ENCODE assay signal across 8 cellular contexts in genomic region chr5:74866653-74867162, GRCh38. TPM values are rescaled to one million over a fixed set of nuclear protein-coding genes. Genes with fewer than 3 reads are reported as not detected.
DNase-seq lines count a peak whose midpoint lies in the region; ATAC-seq, FAIRE-seq and TF ChIP-seq lines count a peak whose summit lies in the region.

No MANE protein-coding gene starts in this region.

- FAIRE-seq in endothelial cell of umbilical vein (lab: Jason Lieb, UNC) = no peak

- no peaks in the 10 kb centered on the region for H3K36me3 ChIP-seq in PC-9 (ENCODE audit: low read depth)
- H3K36me3 ChIP-seq in endothelial cell of umbilical vein (ENCODE audit: control insufficient read depth in 2 of 2, extremely low read depth in 1 of 2, insufficient read depth in 2 of 2, low read length in 2 of 2) = no peaks in the 10 kb centered on the region

- H3K9ac ChIP-seq in endothelial cell of umbilical vein (replicated peaks; ENCODE audit: extremely low read depth, insufficient read depth, low read length) = no peak overlapping the region

- dilution Hi-C loops in endothelial cell of umbilical vein (cut with MboI; ENCODE audit: extremely low pct_ligation_motif_present, low sequenced_read_pairs) = no loop called here

- TF ChIP-seq POLR2A in endothelial cell of umbilical vein (IDR thresholded peaks at IDR 0.05; ENCODE audit: low read depth, low read length) = no peak

- H3K4me2 ChIP-seq in PC-9 = peak overlapping the region; percentile 82; the same call in 1 of the 2 replicates
- H3K4me2 ChIP-seq in endothelial cell of umbilical vein (ENCODE audit: insufficient read depth, low read length) = peak overlapping the region; percentile 86

- DNase-seq in PC-9 (no peak), endothelial cell of umbilical vein (ENCODE audit: low read depth, low spot score) (no peak), medulla oblongata (ENCODE audit: extremely low spot score) (no peak), kidney glomerular epithelial cell (lab: John Stamatoyannopoulos, UW) (no peak), SW 1271 (lab: John Stamatoyannopoulos, UW) (no peak)

- H3F3A ChIP-seq in PC-9 (ENCODE audit: insufficient read depth, low read depth) = peaks cover 16% of the 10 kb centered on the region; the same call in 1 of the 2 replicates

- intact Hi-C loops in PC-9 (cut with micrococcal nuclease; ENCODE audit: unreplicated experiment) (loop anchor here (10.0 kb wide), 1 partner anchor 102 kb away; the partner anchor contains the start of genes GFM2 and NSA2), endothelial cell of umbilical vein (cut with micrococcal nuclease) (no loop called here)

- H3K36me3 Mint-ChIP-seq in nephron (ENCODE audit: low read depth) = no peaks in the 10 kb centered on the region

- H3K9me3 Mint-ChIP-seq in nephron = no peaks in the 10 kb centered on the region

- H3K4me3 ChIP-seq in PC-9 (peak overlapping the region; percentile 95; the same call in 1 of the 2 replicates), endothelial cell of umbilical vein (replicated peaks in 1 of 3; ENCODE audit: insufficient read depth in 1 of 3, low read depth in 1 of 3, low read length in 3 of 3) (peak overlapping the region in 1 of 3 experiments; percentile 40)

- H3K79me2 ChIP-seq in PC-9 (ENCODE audit: low read depth) (0 out of 2 replicates have a peak, but pooled peaks cover 3% of the 10 kb centered on the region), endothelial cell of umbilical vein (ENCODE audit: control insufficient read depth, insufficient read depth, low read length) (no peaks in the 10 kb centered on the region)

- ATAC-seq in GM21576 (IDR thresholded peaks at IDR 0.05; ENCODE audit: unreplicated experiment) (peak; percentile 25), GM19324 (IDR thresholded peaks at IDR 0.05; ENCODE audit: low FRiP score, unreplicated experiment) (no peak)

- H3K9me3 ChIP-seq in PC-9 (ENCODE audit: insufficient read depth, low read depth) (no peaks in the 10 kb centered on the region), endothelial cell of umbilical vein (replicated peaks; ENCODE audit: control insufficient read depth, insufficient read depth, low read length) (no peaks in the 10 kb centered on the region)

- H3K9me2 ChIP-seq in PC-9 (ENCODE audit: insufficient read depth) = no peaks in the 10 kb centered on the region

- H3K4me1 ChIP-seq in PC-9 (replicated peaks; ENCODE audit: insufficient read depth) (peaks cover 9% of the 10 kb centered on the region), endothelial cell of umbilical vein (ENCODE audit: control insufficient read depth, extremely low read depth, insufficient read depth, low read length) (peaks cover 11% of the 10 kb centered on the region)

- BruUV-seq in PC-9 (replicated peaks; lab: Mats Ljungman, UMichigan) = no TSS peak
- no TSS peak for BruUV-seq in endothelial cell of umbilical vein (replicated peaks; lab: Mats Ljungman, UMichigan)

- H3K4me1 Mint-ChIP-seq in nephron = peaks cover 12% of the 10 kb centered on the region

- no peaks in the 10 kb centered on the region for H4K20me1 ChIP-seq in PC-9 (ENCODE audit: insufficient read depth)
- H4K20me1 ChIP-seq in endothelial cell of umbilical vein (replicated peaks; ENCODE audit: control insufficient read depth, extremely low read depth, insufficient read depth, low read length) = no peaks in the 10 kb centered on the region

- peak overlapping the region; percentile 87 to 91 (median 89) for H3K4me3 Mint-ChIP-seq in nephron

- H2AFZ ChIP-seq in PC-9 (no peak overlapping the region), endothelial cell of umbilical vein (ENCODE audit: low read depth, low read length) (peak overlapping the region; percentile 94)

- H3K27ac ChIP-seq in PC-9 (no peak overlapping the region), endothelial cell of umbilical vein (ENCODE audit: insufficient read depth, low read depth, low read length) (no peak overlapping the region)

- H3K9me1 ChIP-seq in endothelial cell of umbilical vein (replicated peaks; ENCODE audit: control insufficient read depth, extremely low read depth, insufficient read depth, low read length) = no peaks in the 10 kb centered on the region

- peak overlapping the region; percentile 40 to 83 (median 67) for H3K27ac Mint-ChIP-seq in nephron

- TF ChIP-seq CTCF in PC-9 (conservative IDR thresholded peaks at IDR 0.05) (no peak), endothelial cell of umbilical vein (IDR thresholded peaks at IDR 0.05; ENCODE audit: extremely low read depth in 1 of 2, insufficient read depth in 1 of 2, low read depth in 1 of 2, low read length in 2 of 2) (no peak), nephron (IDR thresholded peaks at IDR 0.05; ENCODE audit: unreplicated experiment in 3 of 3) (no peak)

- peaks cover 41% of the 10 kb centered on the region for H3K27me3 Mint-ChIP-seq in nephron (ENCODE audit: low read depth)

- POLR2A ChIA-PET in PC-9 (lab: Charles Lee; ENCODE audit: unreplicated experiment) = no interaction called here
- POLR2A ChIA-PET in endothelial cell of umbilical vein (lab: Charles Lee) = no interaction called here

- CTCF ChIA-PET in PC-9 (lab: Charles Lee) = no interaction called here
- CTCF ChIA-PET in endothelial cell of umbilical vein (lab: Charles Lee) = interaction anchor here (1.1 kb wide), 1 partner anchor 41 kb away, joined by 3 read pairs; no protein-coding TSS in a partner anchor

- H3K27me3 ChIP-seq in PC-9 (ENCODE audit: insufficient read depth, low read depth) = no peaks in the 10 kb centered on the region
- H3K27me3 ChIP-seq in endothelial cell of umbilical vein (ENCODE audit: control insufficient read depth in 2 of 2, insufficient read depth in 2 of 2, low read length in 2 of 2) = peaks cover 23 to 34% of the 10 kb centered on the region in 2 experiments

TF ChIP-seq in endothelial cell of umbilical vein, 7 proteins besides CTCF, POLR2A, EP300 and RAD21:
- TF ChIP-seq FOS (IDR thresholded peaks at IDR 0.05; ENCODE audit: borderline replicate concordance, insufficient read depth, low read length) (no peak), EZH2 (IDR thresholded peaks at IDR 0.05; ENCODE audit: borderline replicate concordance, low read depth, low read length, severe bottlenecking) (peak; percentile 61)

RNA-seq across cellular contexts. Expression of gene FAM169A, which starts 0.5 kb away (rescaled TPM):
- total RNA-seq in PC-9 (2021) (2.1 and 3.9 TPM in 2 replicates), endothelial cell of umbilical vein (0.62 and 0.72 TPM in 2 replicates)
- polyA plus RNA-seq in endothelial cell of umbilical vein = 0.06 and 0.14 TPM in 2 replicates
- 0.03 TPM in 2 replicates for polyA plus RNA-seq in endothelial cell of umbilical vein (2011; cell fraction: cytosol; rRNA removed)
- polyA plus RNA-seq in endothelial cell of umbilical vein (2011; cell fraction: nucleus; rRNA removed) = 0.17 and 0.18 TPM in 2 replicates
- 0.17 TPM in 1 of 2 replicates, not detected in the other for polyA plus RNA-seq in endothelial cell of umbilical vein (2012)
- 0.05 and 0.08 TPM in 2 replicates for polyA minus RNA-seq in endothelial cell of umbilical vein
- polyA minus RNA-seq in endothelial cell of umbilical vein (2011; cell fraction: cytosol; rRNA and poly(A)+ RNA removed) = not detected
- 0.29 and 0.43 TPM in 2 replicates for polyA minus RNA-seq in endothelial cell of umbilical vein (2011; cell fraction: nucleus; rRNA and poly(A)+ RNA removed)
